Comparison of ENCODE assay signal across 14 cellular contexts in the genomic region with DNA sequence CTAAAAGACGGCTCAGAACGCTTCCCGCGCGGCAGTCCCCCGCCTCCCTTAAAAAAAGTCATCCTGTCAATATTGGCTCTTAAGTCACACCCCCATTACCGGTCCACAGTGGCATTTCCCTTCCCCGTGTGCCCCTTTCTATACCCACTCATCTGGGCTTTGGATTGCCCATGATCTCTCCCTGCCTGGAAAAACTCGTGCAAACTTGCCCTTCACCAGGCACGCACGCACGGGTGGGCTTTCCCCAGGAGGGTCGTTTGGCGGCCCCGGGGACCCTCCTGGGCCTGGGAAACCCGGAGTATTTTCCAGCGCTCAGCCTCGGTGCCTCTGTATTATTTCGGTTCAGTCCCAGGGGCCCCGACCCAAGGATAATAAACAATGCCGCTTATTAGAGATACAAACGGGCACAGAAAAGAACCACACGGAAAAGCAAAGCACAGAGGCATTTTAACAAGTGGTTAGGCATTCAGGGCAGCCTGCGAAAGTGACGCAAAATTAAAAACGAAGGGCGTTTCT. TPM values are rescaled to one million over a fixed set of nuclear protein-coding genes. Genes with fewer than 3 reads are reported as not detected.
DNase-seq lines count a peak whose midpoint lies in the region; ATAC-seq and TF ChIP-seq lines count a peak whose summit lies in the region.
"Had no signal": no experiment of that assay in that cellular context is flagged by ENCODE, and none has a peak within 500 bp of the region (broad histone marks: within the 10 kb centered on the region; RNA-seq: fewer than 3 reads in every experiment).

No MANE protein-coding gene starts in this region.

- peak overlapping the region; percentile 14 to 83 (median 56) for H3K27ac ChIP-seq in tibial nerve
- H3K27ac ChIP-seq: 22Rv1 had no signal

- H3K9me3 ChIP-seq in tibial nerve = no peaks in the 10 kb centered on the region

- TF ChIP-seq CTCF in epithelial cell of esophagus (IDR thresholded peaks at IDR 0.05; ENCODE audit: insufficient read depth, low read depth, low read length, missing control alignments) = no peak
- TF ChIP-seq CTCF in mesothelial cell of epicardium (IDR thresholded peaks at IDR 0.05; ENCODE audit: unreplicated experiment) = no peak
- no peak for TF ChIP-seq CTCF in tibial nerve (IDR thresholded peaks at IDR 0.05)

- TF ChIP-seq POLR2A in tibial nerve (IDR thresholded peaks at IDR 0.05) = no peak

- H3K4me1 ChIP-seq in tibial nerve = peaks cover 0 to 71% (median 18%) of the 10 kb centered on the region in 4 donors

- peak overlapping the region; percentile 85 for H3K27ac Mint-ChIP-seq in mesothelial cell of epicardium
- H3K27ac Mint-ChIP-seq: activated CD4-positive, alpha-beta memory T cell treated with anti-CD3 and anti-CD28 coated beads, Interleukin-2, amount 10 ng/mL, durations not matched to agents 7 days and 5 days; activated naive CD4-positive, alpha-beta T cell treated with anti-CD3 and anti-CD28 coated beads, Interleukin-2, amount 50 U/mL, for 24 hours; T-helper 17 cell had no signal

- no peaks in the 10 kb centered on the region for H3K36me3 ChIP-seq in tibial nerve

- H3K36me3 Mint-ChIP-seq in mesothelial cell of epicardium = no peaks in the 10 kb centered on the region
- H3K36me3 Mint-ChIP-seq: activated naive CD4-positive, alpha-beta T cell treated with anti-CD3 and anti-CD28 coated beads, Interleukin-2, amount 50 U/mL, for 24 hours had no signal

- TF ChIP-seq EP300 in tibial nerve (IDR thresholded peaks at IDR 0.05) = no peak

- H3K27me3 Mint-ChIP-seq in mesothelial cell of epicardium (ENCODE audit: low read depth) = peaks cover 33% of the 10 kb centered on the region

- peaks cover 0 to 52% of the 10 kb centered on the region in 2 donors for H3K27me3 ChIP-seq in tibial nerve

- ATAC-seq in GM18517 (IDR thresholded peaks at IDR 0.05; ENCODE audit: unreplicated experiment) (no peak), GM21447 (IDR thresholded peaks at IDR 0.05; ENCODE audit: unreplicated experiment) (no peak)
- ATAC-seq: T-helper 17 cell had no signal

- peak overlapping the region; percentile 58 for H3K4me3 ChIP-seq in epithelial cell of esophagus (ENCODE audit: low read length)
- peak overlapping the region in 2 of 4 donors; percentile 53 to 61 for H3K4me3 ChIP-seq in tibial nerve

- WGBS in tibial nerve, 2 donors = 30 to 37% methylated on average over 27 of the region's 27 CpGs

- peak overlapping the region; percentile 71 for H3K4me3 Mint-ChIP-seq in mesothelial cell of epicardium
- H3K4me3 Mint-ChIP-seq: activated CD4-positive, alpha-beta memory T cell treated with anti-CD3 and anti-CD28 coated beads, Interleukin-2, amount 10 ng/mL, durations not matched to agents 7 days and 5 days; activated naive CD4-positive, alpha-beta T cell treated with anti-CD3 and anti-CD28 coated beads, Interleukin-2, amount 50 U/mL, for 24 hours; T-helper 17 cell had no signal

- peaks cover 89% of the 10 kb centered on the region for H3K4me1 Mint-ChIP-seq in mesothelial cell of epicardium
- H3K4me1 Mint-ChIP-seq: activated CD4-positive, alpha-beta memory T cell treated with anti-CD3 and anti-CD28 coated beads, Interleukin-2, amount 10 ng/mL, durations not matched to agents 7 days and 5 days had no signal

- DNase-seq in DMS153 treated with DMSO at 0.1 percent for 48 hours (lab: John Stamatoyannopoulos, UW; ENCODE audit: unreplicated experiment) = peak; percentile 48
- no peak for DNase-seq in DMS153 (lab: John Stamatoyannopoulos, UW)
- DNase-seq in epithelial cell of esophagus (ENCODE audit: low read depth) = no peak
- DNase-seq in mesothelial cell of epicardium (ENCODE audit: low spot score in 2 of 2, unreplicated experiment in 2 of 2) = no peak
- DNase-seq in tibial nerve (ENCODE audit: low spot score in 2 of 2) = no peak
- DNase-seq in NCI-H2081 treated with DMSO at 0.1 percent for 48 hours (lab: John Stamatoyannopoulos, UW) = no peak
- DNase-seq: activated CD4-positive, alpha-beta memory T cell treated with anti-CD3 and anti-CD28 coated beads, Interleukin-2, amount 10 ng/mL, durations not matched to agents 7 days and 5 days; DMS79; NCI-H187; T-helper 17 cell had no signal

- H3K9me3 Mint-ChIP-seq in mesothelial cell of epicardium = no peaks in the 10 kb centered on the region
- H3K9me3 Mint-ChIP-seq: activated CD4-positive, alpha-beta memory T cell treated with anti-CD3 and anti-CD28 coated beads, Interleukin-2, amount 10 ng/mL, durations not matched to agents 7 days and 5 days; activated naive CD4-positive, alpha-beta T cell treated with anti-CD3 and anti-CD28 coated beads, Interleukin-2, amount 50 U/mL, for 24 hours had no signal

RNA-seq across cellular contexts. Expression of a gene that starts 35.9 kb away (rescaled TPM):
- total RNA-seq in mesothelial cell of epicardium (213 to 237 TPM (median 230 TPM) in 3 replicates), tibial nerve (100 to 1,000 TPM in 1 of 4 donors, 10 to 100 TPM in 3; 52.1 to 125 (median 78.1) TPM)
- total RNA-seq: activated CD4-positive, alpha-beta memory T cell treated with anti-CD3 and anti-CD28 coated beads, Interleukin-2, amount 10 ng/mL, durations not matched to agents 7 days and 5 days had no signal
